ENCODE assay signal across 11 cellular contexts in genomic region chr3:192068464-192069254, GRCh38.
DNase-seq lines count a peak whose midpoint lies in the region; ATAC-seq and TF ChIP-seq lines count a peak whose summit lies in the region.
"Had no signal": no experiment of that assay in that cellular context is flagged by ENCODE, and none has a peak within 500 bp of the region (broad histone marks: within the 10 kb centered on the region; RNA-seq: fewer than 3 reads in every experiment).

No MANE protein-coding gene starts in this region.

- H3K4me3 ChIP-seq in GM12865 (ENCODE audit: low read depth, low read length) = no peak overlapping the region

- peak; percentile 61 for DNase-seq in GM12865 (ENCODE audit: low read depth)
- DNase-seq in SIG-M5 treated with dmso at 0.1 percent for 504 hours (lab: John Stamatoyannopoulos, UW; ENCODE audit: unreplicated experiment) = no peak
- no peak for DNase-seq in NAMALWA (ENCODE audit: low spot score)
- no peak for DNase-seq in NCI-H82 treated with DMSO at 0.1 percent for 48 hours (lab: John Stamatoyannopoulos, UW; ENCODE audit: unreplicated experiment)
- DNase-seq in GM03348 (ENCODE audit: low spot score) = no peak
- DNase-seq: head of caudate nucleus, NCI-H526 treated with DMSO at 0.1 percent for 48 hours had no signal

- TF ChIP-seq CTCF in GM12865 (IDR thresholded peaks at IDR 0.05; ENCODE audit: insufficient read depth, low read depth, low read length, missing control alignments) = no peak

- ATAC-seq in GM19372 (IDR thresholded peaks at IDR 0.05; ENCODE audit: low read depth, unreplicated experiment) = peak; percentile 57
- peak; percentile 64 for ATAC-seq in HG02678 (IDR thresholded peaks at IDR 0.05; ENCODE audit: unreplicated experiment)
- ATAC-seq in HG03439 (IDR thresholded peaks at IDR 0.05; ENCODE audit: unreplicated experiment) = peak; percentile 75
- ATAC-seq: activated CD4-positive, CD25-positive, alpha-beta regulatory T cell treated with anti-CD3 and anti-CD28 coated beads, Interleukin-2, amount 50 U/mL, for 24 hours had no signal
